In the genomic region with DNA sequence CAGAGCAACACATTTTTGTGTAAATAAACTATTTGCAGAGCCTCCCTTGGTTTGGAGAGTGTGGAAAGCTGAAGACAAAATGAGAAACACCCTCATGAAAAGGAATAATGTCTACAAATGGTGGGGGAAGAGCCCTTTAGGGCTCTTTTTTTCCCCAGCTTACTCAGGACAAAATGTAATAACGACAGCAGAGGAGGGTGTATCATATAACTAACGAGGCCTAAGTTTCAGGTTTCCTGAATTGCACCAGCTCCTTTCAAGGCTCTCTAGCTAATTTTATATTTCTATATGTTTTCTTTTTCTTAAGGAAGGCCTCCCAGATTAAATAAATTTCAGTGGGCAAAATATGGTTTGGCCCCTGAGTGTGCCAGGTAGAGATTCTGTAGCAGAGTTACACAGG, we compare ENCODE assay signal across 26 cellular contexts.
"Had no signal": no experiment of that assay in that cellular context is flagged by ENCODE, and none has a peak within 500 bp of the region (broad histone marks: within the 10 kb centered on the region; RNA-seq: fewer than 3 reads in every experiment).

No MANE protein-coding gene starts in this region.

- H3K27me3 ChIP-seq: brain microvascular endothelial cell, cardiac muscle cell had no signal

- H3K27ac ChIP-seq: brain microvascular endothelial cell, cardiac muscle cell, SK-N-MC, WERI-Rb-1 had no signal

- H3K4me3 ChIP-seq: cardiac muscle cell, SK-N-MC had no signal

- DNase-seq: activated CD4-positive, alpha-beta T cell treated with anti-CD3 and anti-CD28 coated beads for 36 hours; activated CD8-positive, alpha-beta memory T cell treated with anti-CD3 and anti-CD28 coated beads, Interleukin-2, amount 50 U/mL, for 4 hours; activated CD8-positive, alpha-beta T cell treated with anti-CD3 and anti-CD28 coated beads for 36 hours; activated gamma-delta T cell treated with Interleukin-2 at 50 U/mL for 16 hours; activated naive CD4-positive, alpha-beta T cell treated with anti-CD3 and anti-CD28 coated beads, Interleukin-2, amount 10 ng/mL, durations not matched to agents 7 days and 5 days; activated naive CD8-positive, alpha-beta T cell treated with anti-CD3 and anti-CD28 coated beads for 36 hours; activated T-cell treated with anti-CD3 and anti-CD28 coated beads, Interleukin-2, amount 50 U/mL, for 72 hours; brain microvascular endothelial cell; KG1; NCI-H1092; NCI-H1417; NCI-H1694; NCI-H2029; NCI-H345; NCI-H510A; NCI-H526 treated with DMSO at 0.1 percent for 48 hours; RPMI8226; T-cell; T-helper 2 cell; T1000; WERI-Rb-1 had no signal

- ATAC-seq: activated CD4-positive, alpha-beta T cell treated with anti-CD3 and anti-CD28 coated beads for 36 hours; activated CD8-positive, alpha-beta T cell treated with anti-CD3 and anti-CD28 coated beads for 36 hours; activated T-cell treated with anti-CD3 and anti-CD28 coated beads, Interleukin-2, amount 50 U/mL, for 72 hours; Panc1; Right ventricle myocardium inferior; T-cell had no signal

- H3K27me3 Mint-ChIP-seq: activated naive CD4-positive, alpha-beta T cell treated with anti-CD3 and anti-CD28 coated beads, Interleukin-2, amount 10 ng/mL, durations not matched to agents 7 days and 5 days had no signal

- H3K27ac Mint-ChIP-seq: activated CD4-positive, alpha-beta T cell treated with anti-CD3 and anti-CD28 coated beads for 36 hours; activated CD8-positive, alpha-beta T cell treated with anti-CD3 and anti-CD28 coated beads for 36 hours; activated naive CD4-positive, alpha-beta T cell treated with anti-CD3 and anti-CD28 coated beads, Interleukin-2, amount 10 ng/mL, durations not matched to agents 7 days and 5 days; activated naive CD8-positive, alpha-beta T cell treated with anti-CD3 and anti-CD28 coated beads for 36 hours; activated T-cell treated with anti-CD3 and anti-CD28 coated beads, Interleukin-2, amount 50 U/mL, for 72 hours; activated T-helper 2 cell treated with anti-CD3 and anti-CD28 coated beads, Interferon-gamma antibody, Interleukin-2, Interleukin-4, amounts not matched to agents 10 μg/mL and 5 μg/mL and 100 μg/mL, durations not matched to agents 14 hours and 24 hours and 36 hours; T-cell had no signal

- H3K36me3 Mint-ChIP-seq: activated naive CD4-positive, alpha-beta T cell treated with anti-CD3 and anti-CD28 coated beads, Interleukin-2, amount 10 ng/mL, durations not matched to agents 7 days and 5 days; activated naive CD8-positive, alpha-beta T cell treated with anti-CD3 and anti-CD28 coated beads for 36 hours; T-cell had no signal

- H3K4me3 Mint-ChIP-seq: activated CD4-positive, alpha-beta T cell treated with anti-CD3 and anti-CD28 coated beads for 36 hours; activated CD8-positive, alpha-beta T cell treated with anti-CD3 and anti-CD28 coated beads for 36 hours; activated naive CD4-positive, alpha-beta T cell treated with anti-CD3 and anti-CD28 coated beads, Interleukin-2, amount 10 ng/mL, durations not matched to agents 7 days and 5 days; activated naive CD8-positive, alpha-beta T cell treated with anti-CD3 and anti-CD28 coated beads for 36 hours; activated T-cell treated with anti-CD3 and anti-CD28 coated beads, Interleukin-2, amount 50 U/mL, for 72 hours; T-cell had no signal

- H3K4me1 Mint-ChIP-seq: activated CD4-positive, alpha-beta T cell treated with anti-CD3 and anti-CD28 coated beads for 36 hours; activated naive CD4-positive, alpha-beta T cell treated with anti-CD3 and anti-CD28 coated beads, Interleukin-2, amount 10 ng/mL, durations not matched to agents 7 days and 5 days; activated naive CD8-positive, alpha-beta T cell treated with anti-CD3 and anti-CD28 coated beads for 36 hours; T-cell had no signal

- H3K9me3 Mint-ChIP-seq: activated CD8-positive, alpha-beta T cell treated with anti-CD3 and anti-CD28 coated beads for 36 hours; activated naive CD4-positive, alpha-beta T cell treated with anti-CD3 and anti-CD28 coated beads, Interleukin-2, amount 10 ng/mL, durations not matched to agents 7 days and 5 days; activated naive CD8-positive, alpha-beta T cell treated with anti-CD3 and anti-CD28 coated beads for 36 hours; activated T-cell treated with anti-CD3 and anti-CD28 coated beads, Interleukin-2, amount 50 U/mL, for 72 hours; activated T-helper 2 cell treated with anti-CD3 and anti-CD28 coated beads, Interferon-gamma antibody, Interleukin-2, Interleukin-4, amounts not matched to agents 10 μg/mL and 5 μg/mL and 100 μg/mL, durations not matched to agents 14 hours and 24 hours and 36 hours; T-cell had no signal

- H3K36me3 ChIP-seq: brain microvascular endothelial cell, cardiac muscle cell, WERI-Rb-1 had no signal
